Comparison of ENCODE assay signal across 38 cellular contexts in genomic region chr12:33245459-33245858, GRCh38.
"Had no signal": no experiment of that assay in that cellular context is flagged by ENCODE, and none has a peak within 500 bp of the region (broad histone marks: within the 10 kb centered on the region; RNA-seq: fewer than 3 reads in every experiment).

No MANE protein-coding gene starts in this region.

- FAIRE-seq: bronchial epithelial cell had no signal

- H3K4me3 Mint-ChIP-seq: activated B cell treated with CpG ODN at 0.5 μM for 24 hours; activated CD4-positive, alpha-beta memory T cell treated with anti-CD3 and anti-CD28 coated beads for 36 hours; activated naive CD4-positive, alpha-beta T cell treated with anti-CD3 and anti-CD28 coated beads, Interleukin-2, amount 10 ng/mL, durations not matched to agents 7 days and 5 days; activated naive CD8-positive, alpha-beta T cell; activated naive CD8-positive, alpha-beta T cell treated with anti-CD3 and anti-CD28 coated beads, Interleukin-2, amount 50 U/mL, for 24 hours; brain; T-cell; T-helper 17 cell had no signal

- H3K4me3 ChIP-seq: MG63, Peyer's patch, SJSA1 had no signal

- H3K4me1 Mint-ChIP-seq: activated B cell treated with CpG ODN at 0.5 μM for 24 hours; activated naive CD4-positive, alpha-beta T cell treated with anti-CD3 and anti-CD28 coated beads, Interleukin-2, amount 10 ng/mL, durations not matched to agents 7 days and 5 days; activated naive CD8-positive, alpha-beta T cell treated with anti-CD3 and anti-CD28 coated beads, Interleukin-2, amount 50 U/mL, for 24 hours; brain; T-cell; T-helper 17 cell had no signal

- ATAC-seq: activated naive CD8-positive, alpha-beta T cell treated with anti-CD3 and anti-CD28 coated beads, Interleukin-2, amount 50 U/mL, for 24 hours; PC-3; SK-N-SH treated with all-trans-retinoic acid at 6 μM for 48 hours; T-cell; T-helper 17 cell had no signal

- H3K27me3 Mint-ChIP-seq: activated B cell treated with CpG ODN at 0.5 μM for 24 hours; activated CD4-positive, alpha-beta memory T cell treated with anti-CD3 and anti-CD28 coated beads for 36 hours; activated naive CD4-positive, alpha-beta T cell treated with anti-CD3 and anti-CD28 coated beads, Interleukin-2, amount 10 ng/mL, durations not matched to agents 7 days and 5 days; activated naive CD8-positive, alpha-beta T cell; activated naive CD8-positive, alpha-beta T cell treated with anti-CD3 and anti-CD28 coated beads, Interleukin-2, amount 50 U/mL, for 24 hours; T-cell; T-helper 17 cell had no signal

- H3K27ac ChIP-seq: Peyer's patch, SJSA1, VCaP had no signal

- H3K36me3 ChIP-seq: MG63, Peyer's patch, SJSA1 had no signal

- H3K36me3 Mint-ChIP-seq: activated CD4-positive, alpha-beta memory T cell treated with anti-CD3 and anti-CD28 coated beads for 36 hours; activated naive CD4-positive, alpha-beta T cell treated with anti-CD3 and anti-CD28 coated beads, Interleukin-2, amount 10 ng/mL, durations not matched to agents 7 days and 5 days; activated naive CD8-positive, alpha-beta T cell; brain; T-cell had no signal

- H3K9me3 Mint-ChIP-seq: activated B cell treated with CpG ODN at 0.5 μM for 24 hours had no signal

- DNase-seq: activated B cell treated with CpG ODN at 0.5 μM for 24 hours; activated CD4-positive, alpha-beta memory T cell treated with anti-CD3 and anti-CD28 coated beads for 36 hours; activated CD4-positive, alpha-beta T cell treated with anti-CD3 and anti-CD28 coated beads for 4 hours; activated CD4-positive, alpha-beta T cell treated with anti-CD3 and anti-CD28 coated beads, Interleukin-2, amount 50 U/mL, for 1 hour; activated CD4-positive, CD25-positive, alpha-beta regulatory T cell treated with anti-CD3 and anti-CD28 coated beads, Interleukin-2, amount 50 U/mL, for 72 hours; activated CD8-positive, alpha-beta memory T cell treated with anti-CD3 and anti-CD28 coated beads, Interleukin-2, amount 50 U/mL, for 4 hours; activated effector memory CD4-positive, alpha-beta T cell treated with Interleukin-2 at 50 U/mL for 16 hours; activated naive CD4-positive, alpha-beta T cell treated with anti-CD3 and anti-CD28 coated beads, Interleukin-2, amount 10 ng/mL, durations not matched to agents 7 days and 5 days; activated naive CD8-positive, alpha-beta T cell treated with anti-CD3 and anti-CD28 coated beads, Interleukin-2, amount 50 U/mL, for 24 hours; activated T-cell treated with anti-CD3 and anti-CD28 coated beads, Interleukin-2, amount 50 U/mL, for 48 hours; anterior cingulate cortex; caudate nucleus; Kasumi-1; KG1; MG63; NCI-H1092 treated with DMSO at 0.1 percent for 48 hours; NCI-H1417; NCI-H146; NCI-H187; NCI-H2029 treated with DMSO at 0.1 percent for 48 hours; NCI-H2107; NCI-H2171; NCI-H510A; NCI-H526; NCI-H748 treated with DMSO at 0.1 percent for 48 hours; NK-92 treated with Interleukin-12 subunit alpha and Interleukin-12 subunit beta, amount 100 ng/mL, for 24 hours; PC-3; Peyer's patch; RPMI8226; SHP77 treated with DMSO at 0.1 percent for 48 hours; T-cell; T-helper 17 cell had no signal

- H3K4me1 ChIP-seq: Peyer's patch, SJSA1 had no signal

- H3K9me3 ChIP-seq: Peyer's patch, SJSA1 had no signal

- H3K27ac Mint-ChIP-seq: activated B cell treated with CpG ODN at 0.5 μM for 24 hours; activated CD4-positive, alpha-beta memory T cell treated with anti-CD3 and anti-CD28 coated beads for 36 hours; activated naive CD4-positive, alpha-beta T cell treated with anti-CD3 and anti-CD28 coated beads, Interleukin-2, amount 10 ng/mL, durations not matched to agents 7 days and 5 days; activated naive CD8-positive, alpha-beta T cell; activated naive CD8-positive, alpha-beta T cell treated with anti-CD3 and anti-CD28 coated beads, Interleukin-2, amount 50 U/mL, for 24 hours; brain; T-cell; T-helper 17 cell had no signal

- H3K27me3 ChIP-seq: MG63, Peyer's patch, SJSA1 had no signal
